29 cellular contexts compared by ENCODE assay signal in the genomic region with DNA sequence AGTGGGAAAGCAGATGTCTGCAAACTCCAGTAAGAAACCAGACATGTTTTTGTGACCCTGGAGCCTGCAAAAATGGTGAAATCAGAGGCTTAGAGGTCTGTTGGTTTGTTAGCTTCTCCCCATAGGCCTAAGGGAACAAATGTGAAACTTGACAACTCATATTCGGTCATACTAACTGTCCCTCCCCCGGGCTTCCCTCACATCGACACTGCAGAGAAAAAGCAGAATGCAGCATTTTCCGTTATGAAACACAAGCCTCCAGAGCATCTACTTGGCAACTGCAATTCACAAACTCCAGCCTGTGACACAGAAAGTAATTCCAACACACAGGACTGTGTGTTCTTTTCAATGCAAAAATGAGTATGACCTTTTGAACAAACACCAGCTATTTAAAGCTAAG. TPM values are rescaled to one million over a fixed set of nuclear protein-coding genes. Genes with fewer than 3 reads are reported as not detected.
DNase-seq lines count a peak whose midpoint lies in the region; ATAC-seq and TF ChIP-seq lines count a peak whose summit lies in the region.
"Had no signal": no experiment of that assay in that cellular context is flagged by ENCODE, and none has a peak within 500 bp of the region (broad histone marks: within the 10 kb centered on the region; RNA-seq: fewer than 3 reads in every experiment).

No MANE protein-coding gene starts in this region.

- H3K27me3 ChIP-seq in heart right ventricle: peaks cover 7 to 68% (median 45%) of the 10 kb centered on the region in 7 donors
- peaks cover 0 to 17% (median 13%) of the 10 kb centered on the region in 3 donors for H3K27me3 ChIP-seq in sigmoid colon
- peaks cover 44% of the 10 kb centered on the region for H3K27me3 ChIP-seq in foreskin keratinocyte

- no peak for TF ChIP-seq EP300 in sigmoid colon (IDR thresholded peaks at IDR 0.05)

- no peak for TF ChIP-seq CTCF in brain (conservative IDR thresholded peaks at IDR 0.05)
- TF ChIP-seq CTCF in heart right ventricle (IDR thresholded peaks at IDR 0.05): no peak
- no peak for TF ChIP-seq CTCF in sigmoid colon (IDR thresholded peaks at IDR 0.05)
- TF ChIP-seq CTCF in foreskin keratinocyte (conservative IDR thresholded peaks at IDR 0.05): no peak

- DNase-seq in activated CD4-positive, alpha-beta memory T cell treated with anti-CD3 and anti-CD28 coated beads for 36 hours: peak; percentile 28
- DNase-seq in activated CD4-positive, alpha-beta memory T cell treated with anti-CD3 and anti-CD28 coated beads, Interleukin-2, amount 10 ng/mL, durations not matched to agents 7 days and 5 days: no peak
- DNase-seq in heart right ventricle (no peak), sigmoid colon (peak; percentile 63), GM03348 (ENCODE audit: low spot score) (no peak), foreskin keratinocyte (no peak)
- DNase-seq: activated CD4-positive, alpha-beta T cell treated with anti-CD3 and anti-CD28 coated beads, Interleukin-2, amount 10 ng/mL, durations not matched to agents 7 days and 5 days; activated gamma-delta T cell; activated naive CD8-positive, alpha-beta T cell treated with anti-CD3 and anti-CD28 coated beads, Interleukin-2, amount 10 ng/mL, durations not matched to agents 7 days and 5 days; CD4-positive, CD25-positive, alpha-beta regulatory T cell; effector CD8-positive, alpha-beta T cell; erythroblast; H7; NCI-H1092 treated with DMSO at 0.1 percent for 48 hours; NCI-H187; NCI-H524 treated with DMSO at 0.1 percent for 48 hours; PC-9; psoas muscle; SHP77 treated with DMSO at 0.1 percent for 48 hours; SW 1271; T-helper 9 cell had no signal

- H3K4me1 ChIP-seq in heart right ventricle: peaks cover 10 to 29% (median 19%) of the 10 kb centered on the region in 9 donors
- H3K4me1 ChIP-seq in sigmoid colon: peaks cover 0 to 20% (median 19%) of the 10 kb centered on the region in 4 donors
- no peaks in the 10 kb centered on the region for H3K4me1 ChIP-seq in foreskin keratinocyte

- H3K4me3 ChIP-seq in heart right ventricle: no peak overlapping the region
- H3K4me3 ChIP-seq in sigmoid colon: no peak overlapping the region
- H3K4me3 ChIP-seq: PC-9, psoas muscle, skin epidermis had no signal

- ATAC-seq in heart right ventricle (peak in 7 of 8 donors; percentile 25 to 72 (median 43)), foreskin keratinocyte (no peak), HG02759 (IDR thresholded peaks at IDR 0.05; ENCODE audit: unreplicated experiment) (no peak)

- H3K4me1 Mint-ChIP-seq in activated CD4-positive, alpha-beta memory T cell treated with anti-CD3 and anti-CD28 coated beads for 36 hours (ENCODE audit: low read depth): peaks cover 4% of the 10 kb centered on the region
- H3K4me1 Mint-ChIP-seq in activated CD4-positive, alpha-beta memory T cell treated with anti-CD3 and anti-CD28 coated beads, Interleukin-2, amount 10 ng/mL, durations not matched to agents 7 days and 5 days: peaks cover 14% of the 10 kb centered on the region
- H3K4me1 Mint-ChIP-seq in brain: peaks cover 66% of the 10 kb centered on the region

- TF ChIP-seq POLR2A in sigmoid colon (IDR thresholded peaks at IDR 0.05): no peak

- 66 to 75% methylated on average over 4 of the region's 4 CpGs for WGBS in heart right ventricle, 2 donors
- WGBS in sigmoid colon, 2 donors: 79 to 92% methylated on average over 4 of the region's 4 CpGs

- H3K9me3 ChIP-seq in heart right ventricle (no peaks in the 10 kb centered on the region), sigmoid colon (no peaks in the 10 kb centered on the region)
- H3K9me3 ChIP-seq: psoas muscle, tibial nerve had no signal

- no peak overlapping the region for H3K27ac ChIP-seq in heart right ventricle
- H3K27ac ChIP-seq in sigmoid colon: no peak overlapping the region
- no peak overlapping the region for H3K27ac ChIP-seq in foreskin keratinocyte
- H3K27ac ChIP-seq: PC-9, psoas muscle, skin epidermis, VCaP had no signal

- H3K9me3 Mint-ChIP-seq in activated CD4-positive, alpha-beta memory T cell treated with anti-CD3 and anti-CD28 coated beads for 36 hours: no peaks in the 10 kb centered on the region
- H3K9me3 Mint-ChIP-seq in activated CD4-positive, alpha-beta memory T cell treated with anti-CD3 and anti-CD28 coated beads, Interleukin-2, amount 10 ng/mL, durations not matched to agents 7 days and 5 days: no peaks in the 10 kb centered on the region
- H3K9me3 Mint-ChIP-seq in brain: no peaks in the 10 kb centered on the region
- H3K9me3 Mint-ChIP-seq: activated CD4-positive, alpha-beta T cell treated with anti-CD3 and anti-CD28 coated beads, Interleukin-2, amount 10 ng/mL, durations not matched to agents 7 days and 5 days; activated naive CD8-positive, alpha-beta T cell treated with anti-CD3 and anti-CD28 coated beads, Interleukin-2, amount 10 ng/mL, durations not matched to agents 7 days and 5 days; IgD-negative memory B cell; stimulated activated naive CD8-positive, alpha-beta T cell treated with anti-CD3 and anti-CD28 coated beads, Interleukin-15, Interleukin-2, amounts not matched to agents 100 ng/mL and 50 ng/mL, for 24 hours had no signal

- H3K27ac Mint-ChIP-seq in activated CD4-positive, alpha-beta memory T cell treated with anti-CD3 and anti-CD28 coated beads for 36 hours: no peak overlapping the region
- H3K27ac Mint-ChIP-seq in activated CD4-positive, alpha-beta memory T cell treated with anti-CD3 and anti-CD28 coated beads, Interleukin-2, amount 10 ng/mL, durations not matched to agents 7 days and 5 days: no peak overlapping the region
- H3K27ac Mint-ChIP-seq in brain: peak overlapping the region in 2 of 5 experiments; percentile 8 to 55
- H3K27ac Mint-ChIP-seq: activated CD4-positive, alpha-beta T cell treated with anti-CD3 and anti-CD28 coated beads, Interleukin-2, amount 10 ng/mL, durations not matched to agents 7 days and 5 days; activated naive CD8-positive, alpha-beta T cell treated with anti-CD3 and anti-CD28 coated beads, Interleukin-2, amount 10 ng/mL, durations not matched to agents 7 days and 5 days; CD4-positive, CD25-positive, alpha-beta regulatory T cell; IgD-negative memory B cell; stimulated activated naive CD8-positive, alpha-beta T cell treated with anti-CD3 and anti-CD28 coated beads, Interleukin-15, Interleukin-2, amounts not matched to agents 100 ng/mL and 50 ng/mL, for 24 hours had no signal

- H3K27me3 Mint-ChIP-seq in activated CD4-positive, alpha-beta memory T cell treated with anti-CD3 and anti-CD28 coated beads for 36 hours: peaks cover 28% of the 10 kb centered on the region
- peaks cover 23% of the 10 kb centered on the region for H3K27me3 Mint-ChIP-seq in activated CD4-positive, alpha-beta memory T cell treated with anti-CD3 and anti-CD28 coated beads, Interleukin-2, amount 10 ng/mL, durations not matched to agents 7 days and 5 days
- H3K27me3 Mint-ChIP-seq in brain: peaks cover 14% of the 10 kb centered on the region

- no peaks in the 10 kb centered on the region for H3K36me3 Mint-ChIP-seq in activated CD4-positive, alpha-beta memory T cell treated with anti-CD3 and anti-CD28 coated beads for 36 hours
- H3K36me3 Mint-ChIP-seq in activated CD4-positive, alpha-beta memory T cell treated with anti-CD3 and anti-CD28 coated beads, Interleukin-2, amount 10 ng/mL, durations not matched to agents 7 days and 5 days (ENCODE audit: low read depth): peaks cover 2% of the 10 kb centered on the region
- H3K36me3 Mint-ChIP-seq in brain: peaks cover 29% of the 10 kb centered on the region
- H3K36me3 Mint-ChIP-seq: activated naive CD8-positive, alpha-beta T cell treated with anti-CD3 and anti-CD28 coated beads, Interleukin-2, amount 10 ng/mL, durations not matched to agents 7 days and 5 days; IgD-negative memory B cell had no signal

- no peak overlapping the region for H3K4me3 Mint-ChIP-seq in activated CD4-positive, alpha-beta memory T cell treated with anti-CD3 and anti-CD28 coated beads for 36 hours
- H3K4me3 Mint-ChIP-seq in activated CD4-positive, alpha-beta memory T cell treated with anti-CD3 and anti-CD28 coated beads, Interleukin-2, amount 10 ng/mL, durations not matched to agents 7 days and 5 days: no peak overlapping the region
- H3K4me3 Mint-ChIP-seq in brain: peak overlapping the region; percentile 18 to 95 (median 63)
- H3K4me3 Mint-ChIP-seq: activated CD4-positive, alpha-beta T cell treated with anti-CD3 and anti-CD28 coated beads, Interleukin-2, amount 10 ng/mL, durations not matched to agents 7 days and 5 days; activated naive CD8-positive, alpha-beta T cell treated with anti-CD3 and anti-CD28 coated beads, Interleukin-2, amount 10 ng/mL, durations not matched to agents 7 days and 5 days; stimulated activated naive CD8-positive, alpha-beta T cell treated with anti-CD3 and anti-CD28 coated beads, Interleukin-15, Interleukin-2, amounts not matched to agents 100 ng/mL and 50 ng/mL, for 24 hours had no signal

- intact Hi-C loops in activated CD4-positive, alpha-beta memory T cell treated with anti-CD3 and anti-CD28 coated beads for 36 hours (cut with micrococcal nuclease): no loop called here
- intact Hi-C loops in heart right ventricle (cut with DNase I): no loop called here
- intact Hi-C loops in sigmoid colon (cut with DNase I): no loop called here

- POLR2A ChIA-PET in activated CD4-positive, alpha-beta memory T cell treated with anti-CD3 and anti-CD28 coated beads for 36 hours (lab: Charles Lee): no interaction called here
- POLR2A ChIA-PET in activated CD4-positive, alpha-beta memory T cell treated with anti-CD3 and anti-CD28 coated beads, Interleukin-2, amount 10 ng/mL, durations not matched to agents 7 days and 5 days (lab: Charles Lee): no interaction called here

- no peaks in the 10 kb centered on the region for H3K36me3 ChIP-seq in heart right ventricle
- H3K36me3 ChIP-seq in sigmoid colon: no peaks in the 10 kb centered on the region

- CTCF ChIA-PET in activated CD4-positive, alpha-beta memory T cell treated with anti-CD3 and anti-CD28 coated beads for 36 hours (lab: Charles Lee): interaction anchor here (1.6 kb wide), 1 partner anchor 11 kb away, joined by 5 read pairs; no protein-coding TSS in a partner anchor
- CTCF ChIA-PET in activated CD4-positive, alpha-beta memory T cell treated with anti-CD3 and anti-CD28 coated beads, Interleukin-2, amount 10 ng/mL, durations not matched to agents 7 days and 5 days (lab: Charles Lee): interaction anchor here (1.2 to 1.4 kb wide), 2 partner anchors 17 to 163 kb away, joined by 4 to 6 read pairs; no protein-coding TSS in a partner anchor

RNA-seq across cellular contexts. Expression of a gene that starts 3.7 kb away (rescaled TPM):
- total RNA-seq in activated CD4-positive, alpha-beta memory T cell treated with anti-CD3 and anti-CD28 coated beads for 36 hours: under 1 TPM; 0.24 to 0.36 TPM
- total RNA-seq in activated CD4-positive, alpha-beta memory T cell treated with anti-CD3 and anti-CD28 coated beads, Interleukin-2, amount 10 ng/mL, durations not matched to agents 7 days and 5 days: 1 to 10 TPM; 5.9 to 6.6 TPM
- polyA plus RNA-seq in brain (ENCODE audit: insufficient read depth, low read depth, low replicate concordance) (4.9 TPM), heart right ventricle (under 1 TPM; 0.04 to 0.29 TPM), sigmoid colon (under 1 TPM in 2 of 3 donors, not detected in 1; under 0.01 to 0.69 TPM), foreskin keratinocyte (not detected in 2 replicates)
- total RNA-seq in heart right ventricle (1 to 10 TPM in 3 of 10 donors, under 1 TPM in 7; 0.47 to 1.6 (median 0.80) TPM), sigmoid colon (1 to 10 TPM in 3 of 4 donors, under 1 TPM in 1; 0.82 to 5.8 (median 2.2) TPM), foreskin keratinocyte (not detected in 2 replicates)
- total RNA-seq: A172, PC-9 had no signal
- polyA plus RNA-seq: IgD-negative memory B cell had no signal

Comparison
In these comparisons a context has a peak if more than half of its experiments do, and no peak if none do; other contexts are left out.
1. DNase-seq: peak in activated CD4-positive, alpha-beta memory T cell treated with anti-CD3 and anti-CD28 coated beads for 36 hours (single experiment) and sigmoid colon (single experiment); none in activated CD4-positive, alpha-beta memory T cell treated with anti-CD3 and anti-CD28 coated beads, Interleukin-2, amount 10 ng/mL, durations not matched to agents 7 days and 5 days (single experiment), heart right ventricle (0 of 2), GM03348 (single experiment) and foreskin keratinocyte (0 of 2).
2. H3K4me3 Mint-ChIP-seq: peak in brain (5 of 5); none in activated CD4-positive, alpha-beta memory T cell treated with anti-CD3 and anti-CD28 coated beads for 36 hours (single experiment) and activated CD4-positive, alpha-beta memory T cell treated with anti-CD3 and anti-CD28 coated beads, Interleukin-2, amount 10 ng/mL, durations not matched to agents 7 days and 5 days (single experiment).
3. ATAC-seq: peak in heart right ventricle (7 of 8); none in foreskin keratinocyte (single experiment) and HG02759 (single experiment).